ENCODE assay signal across 9 cellular contexts in genomic region chr3:52310861-52311566, GRCh38. TPM values are rescaled to one million over a fixed set of nuclear protein-coding genes. Genes with fewer than 3 reads are reported as not detected.
DNase-seq lines count a peak whose midpoint lies in the region; ATAC-seq and TF ChIP-seq lines count a peak whose summit lies in the region.
"Had no signal": no experiment of that assay in that cellular context is flagged by ENCODE, and none has a peak within 500 bp of the region (broad histone marks: within the 10 kb centered on the region; RNA-seq: fewer than 3 reads in every experiment).

No MANE protein-coding gene starts in this region.

- intact Hi-C loops in naive thymus-derived CD4-positive, alpha-beta T cell (cut with micrococcal nuclease) = no loop called here
- intact Hi-C loops in sigmoid colon (cut with DNase I) (no loop called here), cardiac septum (cut with DNase I) (no loop called here)

- no peaks in the 10 kb centered on the region for H3K9me3 ChIP-seq in naive thymus-derived CD4-positive, alpha-beta T cell (ENCODE audit: control insufficient read depth in 2 of 3, low read length in 3 of 3)
- H3K9me3 ChIP-seq in sigmoid colon = no peaks in the 10 kb centered on the region

- peaks cover 14 to 36% (median 29%) of the 10 kb centered on the region in 7 donors for H3K4me1 Mint-ChIP-seq in naive thymus-derived CD4-positive, alpha-beta T cell

- CTCF ChIA-PET in naive thymus-derived CD4-positive, alpha-beta T cell (lab: Charles Lee) = no interaction called here

- TF ChIP-seq CTCF in GM06990 (IDR thresholded peaks at IDR 0.05; ENCODE audit: insufficient read depth, low read length, poor library complexity, severe bottlenecking) (no peak), sigmoid colon (IDR thresholded peaks at IDR 0.05) (no peak)

- H3K36me3 Mint-ChIP-seq in naive thymus-derived CD4-positive, alpha-beta T cell = peaks cover 0 to 10% (median 3%) of the 10 kb centered on the region in 5 donors

- H3K27me3 ChIP-seq in GM06990 (replicated peaks; ENCODE audit: control insufficient read depth, insufficient read depth, low read length) (no peaks in the 10 kb centered on the region), sigmoid colon (no peaks in the 10 kb centered on the region)
- no peaks in the 10 kb centered on the region for H3K27me3 ChIP-seq in naive thymus-derived CD4-positive, alpha-beta T cell (ENCODE audit: control insufficient read depth in 2 of 2, insufficient read depth in 2 of 2, low read length in 2 of 2)

- H3K27ac Mint-ChIP-seq in naive thymus-derived CD4-positive, alpha-beta T cell = peak overlapping the region in 1 of 9 donors; percentile 62

- TF ChIP-seq EP300 in sigmoid colon (IDR thresholded peaks at IDR 0.05) = no peak

- no peak overlapping the region for H3K4me3 ChIP-seq in GM06990 (replicated peaks; ENCODE audit: low read depth, low read length)
- H3K4me3 ChIP-seq in naive thymus-derived CD4-positive, alpha-beta T cell (ENCODE audit: low read length) = no peak overlapping the region
- no peak overlapping the region for H3K4me3 ChIP-seq in sigmoid colon

- POLR2A ChIA-PET in naive thymus-derived CD4-positive, alpha-beta T cell (lab: Charles Lee) = no interaction called here

- H3K4me1 ChIP-seq in naive thymus-derived CD4-positive, alpha-beta T cell (ENCODE audit: control insufficient read depth in 2 of 2, insufficient read depth in 2 of 2, low read length in 2 of 2) = peaks cover 18% of the 10 kb centered on the region in 2 donors
- H3K4me1 ChIP-seq in sigmoid colon = peaks cover 0 to 5% (median 0%) of the 10 kb centered on the region in 4 donors

- peak; percentile 40 for ATAC-seq in GM21737 (IDR thresholded peaks at IDR 0.05; ENCODE audit: unreplicated experiment)
- peak; percentile 73 for ATAC-seq in naive thymus-derived CD4-positive, alpha-beta T cell
- ATAC-seq: right cardiac atrium had no signal

- WGBS in sigmoid colon, 2 donors = 72 to 88% methylated on average over 9 of the region's 9 CpGs

- peak; percentile 73 for DNase-seq in GM06990 (ENCODE audit: extremely low read depth, insufficient read length)
- peak; percentile 23 to 31 for DNase-seq in activated CD4-positive, alpha-beta T cell treated with anti-CD3 and anti-CD28 coated beads, Interleukin-2, amount 50 U/mL, for 48 hours
- DNase-seq in naive thymus-derived CD4-positive, alpha-beta T cell = peak in 1 of 9 donors; percentile 44
- no peak for DNase-seq in sigmoid colon
- DNase-seq in cardiac septum (ENCODE audit: low spot score) = no peak
- DNase-seq in caudate nucleus (lab: John Stamatoyannopoulos, UW) = no peak
- no peak for DNase-seq in 8988T

- no peak overlapping the region for H3K27ac ChIP-seq in naive thymus-derived CD4-positive, alpha-beta T cell (ENCODE audit: low read depth, low read length)
- no peak overlapping the region for H3K27ac ChIP-seq in sigmoid colon
- H3K27ac ChIP-seq in caudate nucleus (ENCODE audit: low read depth, low read length) = no peak overlapping the region

- TF ChIP-seq POLR2A in sigmoid colon (IDR thresholded peaks at IDR 0.05) = no peak

- no peaks in the 10 kb centered on the region for H3K27me3 Mint-ChIP-seq in naive thymus-derived CD4-positive, alpha-beta T cell

- no peak overlapping the region for H3K4me3 Mint-ChIP-seq in naive thymus-derived CD4-positive, alpha-beta T cell

- H3K36me3 ChIP-seq in GM06990 (ENCODE audit: control insufficient read depth, insufficient read depth, low read length) (no peaks in the 10 kb centered on the region; the same call in 1 of the 2 replicates), sigmoid colon (no peaks in the 10 kb centered on the region)
- peaks cover 0 to 16% (median 0%) of the 10 kb centered on the region in 3 experiments for H3K36me3 ChIP-seq in naive thymus-derived CD4-positive, alpha-beta T cell (ENCODE audit: control insufficient read depth in 2 of 3, insufficient read depth in 3 of 3, low read length in 3 of 3)

- no peaks in the 10 kb centered on the region for H3K9me3 Mint-ChIP-seq in naive thymus-derived CD4-positive, alpha-beta T cell

RNA-seq across cellular contexts. Expression of gene DNAH1, which starts 5.1 kb away (rescaled TPM):
- 10 to 100 TPM; 32.1 to 69.2 (median 49.0) TPM for total RNA-seq in naive thymus-derived CD4-positive, alpha-beta T cell
- polyA plus RNA-seq in naive thymus-derived CD4-positive, alpha-beta T cell = 1 to 10 TPM in 1 of 2 donors, under 1 TPM in 1; 0.35 to 1.7 TPM
- 1 to 10 TPM; 2.3 to 8.6 (median 6.1) TPM for total RNA-seq in sigmoid colon
- polyA plus RNA-seq in sigmoid colon = 1 to 10 TPM; 1.2 to 7.7 (median 1.4) TPM
- total RNA-seq in cardiac septum = 4.2 TPM

RNA-seq across cellular contexts. Expression of gene GLYCTK, which starts 23.4 kb away (rescaled TPM):
- total RNA-seq in naive thymus-derived CD4-positive, alpha-beta T cell = 10 to 100 TPM; 24.3 to 38.3 (median 32.8) TPM
- 10 to 100 TPM in 1 of 2 donors, 1 to 10 TPM in 1; 8.0 to 15.5 TPM for polyA plus RNA-seq in naive thymus-derived CD4-positive, alpha-beta T cell
- total RNA-seq in sigmoid colon (1 to 10 TPM; 1.6 to 4.6 (median 3.8) TPM), cardiac septum (6.4 TPM)
- 10 to 100 TPM; 20.4 to 48.2 (median 48.1) TPM for polyA plus RNA-seq in sigmoid colon

RNA-seq across cellular contexts. Expression of gene WDR82, which starts 32.6 kb away (rescaled TPM):
- total RNA-seq in naive thymus-derived CD4-positive, alpha-beta T cell = 100 to 1,000 TPM; 112 to 161 (median 135) TPM
- polyA plus RNA-seq in naive thymus-derived CD4-positive, alpha-beta T cell = 100 to 1,000 TPM; 127 to 181 TPM
- total RNA-seq in sigmoid colon (10 to 100 TPM; 44.4 to 54.9 (median 48.0) TPM), cardiac septum (69.7 TPM)
- 10 to 100 TPM; 22.2 to 50.2 (median 28.4) TPM for polyA plus RNA-seq in sigmoid colon

Comparison
In these comparisons a context has a peak if more than half of its experiments do, and no peak if none do; other contexts are left out.
1. DNase-seq: peak in GM06990 (single experiment) and activated CD4-positive, alpha-beta T cell treated with anti-CD3 and anti-CD28 coated beads, Interleukin-2, amount 50 U/mL, for 48 hours (2 of 2); none in sigmoid colon (single experiment), cardiac septum (single experiment), caudate nucleus (0 of 61) and 8988T (single experiment).